Comparison of ENCODE assay signal across 6 cellular contexts in the genomic region with DNA sequence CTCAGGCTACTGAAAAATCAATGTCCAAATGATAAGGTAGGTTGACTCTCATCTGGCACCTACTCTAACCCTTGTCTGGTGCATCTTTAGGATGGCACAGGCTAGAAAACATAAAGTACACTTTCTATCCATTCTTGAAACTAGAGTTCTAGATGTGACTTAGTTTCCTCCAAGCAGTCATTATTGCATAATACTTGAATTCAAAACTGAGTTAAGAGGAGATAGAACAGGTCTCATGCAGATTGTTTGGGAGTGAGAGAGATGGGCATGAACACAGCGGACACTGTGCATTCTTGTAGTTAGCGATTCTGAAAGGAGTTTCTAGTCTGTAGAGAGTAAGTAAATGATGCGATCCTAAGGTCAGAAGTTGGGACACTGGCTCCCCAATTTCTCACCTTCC.
"Had no signal": no experiment of that assay in that cellular context is flagged by ENCODE, and none has a peak within 500 bp of the region (broad histone marks: within the 10 kb centered on the region; RNA-seq: fewer than 3 reads in every experiment).

No MANE protein-coding gene starts in this region.

- H3K9ac ChIP-seq: KMS-11 had no signal

- H3K4me3 ChIP-seq: K562 had no signal

- ATAC-seq: K562 had no signal

- H3K4me2 ChIP-seq: KMS-11 had no signal

- FAIRE-seq: HTR-8/SVneo, K562 had no signal

- DNase-seq: KBM-7, KG1 had no signal

- H3K27ac ChIP-seq: HL-60, KMS-11 had no signal
